Comparison of ENCODE assay signal across 8 cellular contexts in the genomic region with DNA sequence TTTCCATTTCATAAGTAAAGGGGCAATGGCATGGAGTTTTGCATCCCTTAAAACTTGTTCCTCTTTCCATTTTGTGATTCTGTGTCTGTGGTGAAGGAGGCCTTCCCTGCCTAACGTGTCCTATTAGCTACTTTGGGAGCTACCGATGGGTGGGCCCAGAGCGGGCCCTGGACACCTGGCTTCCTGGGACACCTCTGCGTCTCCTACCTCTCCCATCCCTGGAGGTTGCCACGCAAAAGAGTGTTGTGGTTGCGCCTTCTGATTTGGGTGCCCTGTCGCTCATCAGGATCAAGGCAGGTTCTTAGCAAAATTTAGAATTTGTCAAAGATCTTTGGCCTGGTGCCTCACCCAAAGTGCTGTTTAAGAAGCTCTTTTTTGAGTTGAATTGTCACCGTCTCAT.
"Had no signal": no experiment of that assay in that cellular context is flagged by ENCODE, and none has a peak within 500 bp of the region (broad histone marks: within the 10 kb centered on the region; RNA-seq: fewer than 3 reads in every experiment).

No MANE protein-coding gene starts in this region.

- H3K36me3 Mint-ChIP-seq: IgD-negative memory B cell had no signal

- DNase-seq: GM23248, GOT3, H7, HFFc6, KBM-7 had no signal

- H3K4me1 Mint-ChIP-seq: IgD-negative memory B cell had no signal

- ATAC-seq: HCT116, HepG2 had no signal

- H3K9me3 Mint-ChIP-seq: HFFc6 had no signal

- H3K4me3 Mint-ChIP-seq: HFFc6, IgD-negative memory B cell had no signal

- H3K27ac Mint-ChIP-seq: HFFc6, IgD-negative memory B cell had no signal
